ENCODE assay signal across 8 cellular contexts in genomic region chr1:1426961-1427934, GRCh38. TPM values are rescaled to one million over a fixed set of nuclear protein-coding genes. Genes with fewer than 3 reads are reported as not detected.
DNase-seq lines count a peak whose midpoint lies in the region; ATAC-seq lines count a peak whose summit lies in the region.

No MANE protein-coding gene starts in this region.

- H3K27me3 ChIP-seq in BLaER1 (no peaks in the 10 kb centered on the region), ectodermal cell (ENCODE audit: control insufficient read depth, insufficient read depth, low read length, poor library complexity, severe bottlenecking) (no peaks in the 10 kb centered on the region), neuron (ENCODE audit: insufficient read depth, low read length) (no peaks in the 10 kb centered on the region)

- peak overlapping the region; percentile 61 for H3K4me3 ChIP-seq in BLaER1
- peak overlapping the region; percentile 42 for H3K4me3 ChIP-seq in ectodermal cell (ENCODE audit: insufficient read depth, low read depth, low read length)
- H3K4me3 ChIP-seq in neuron (ENCODE audit: low read length) = peak overlapping the region; percentile 33

- H3K36me3 ChIP-seq in BLaER1 (no peaks in the 10 kb centered on the region), KOPT-K1 (ENCODE audit: insufficient read depth, low read length) (no peaks in the 10 kb centered on the region), ectodermal cell (ENCODE audit: control insufficient read depth, insufficient read depth, low read length) (no peaks in the 10 kb centered on the region), neuron (ENCODE audit: insufficient read depth, low read length) (no peaks in the 10 kb centered on the region)

- H3K9me3 ChIP-seq in BLaER1 = no peaks in the 10 kb centered on the region
- H3K9me3 ChIP-seq in KOPT-K1 (ENCODE audit: insufficient read depth, low read length, poor library complexity, severe bottlenecking) = no peaks in the 10 kb centered on the region
- H3K9me3 ChIP-seq in ectodermal cell (ENCODE audit: control insufficient read depth, low read length) = no peaks in the 10 kb centered on the region
- no peaks in the 10 kb centered on the region for H3K9me3 ChIP-seq in neuron (ENCODE audit: low read length)

- 5% methylated on average over 86 of the region's 89 CpGs for WGBS in ectodermal cell, 2 experiments

- H2AFZ ChIP-seq in neuron (ENCODE audit: low read depth, low read length) = no peak overlapping the region

- DNase-seq in amniotic stem cell (lab: John Stamatoyannopoulos, UW) (no peak), inferior parietal cortex (ENCODE audit: extremely low spot score) (no peak)

- H3K27ac ChIP-seq in BLaER1 = peak overlapping the region; percentile 91
- H3K27ac ChIP-seq in KOPT-K1 (ENCODE audit: low read depth, low read length, poor library complexity, severe bottlenecking) = peak overlapping the region; percentile 83
- H3K27ac ChIP-seq in ectodermal cell (ENCODE audit: insufficient read depth, low read depth, low read length, poor library complexity, severe bottlenecking) = no peak overlapping the region

- H3K9ac ChIP-seq in BLaER1 = peak overlapping the region; percentile 77; the same call in 1 of the 2 replicates

- H4K20me1 ChIP-seq in BLaER1 = no peaks in the 10 kb centered on the region

- ATAC-seq in HG03571 (IDR thresholded peaks at IDR 0.05; ENCODE audit: unreplicated experiment) (no peak), HG03196 (IDR thresholded peaks at IDR 0.05; ENCODE audit: unreplicated experiment) (no peak)

- peak overlapping the region; percentile 97 for H3K4me2 ChIP-seq in BLaER1

- peaks cover 74% of the 10 kb centered on the region for H3K4me1 ChIP-seq in BLaER1
- H3K4me1 ChIP-seq in ectodermal cell (ENCODE audit: control insufficient read depth, insufficient read depth, low read length) = peaks cover 39% of the 10 kb centered on the region
- peaks cover 33% of the 10 kb centered on the region for H3K4me1 ChIP-seq in neuron (ENCODE audit: insufficient read depth, low read length)

RNA-seq across cellular contexts. Expression of gene ANKRD65, which starts 6.2 kb away (rescaled TPM):
- 2.1 TPM for polyA plus RNA-seq in ectodermal cell (2013, experiment 1 of 4)
- polyA plus RNA-seq in ectodermal cell (2013, experiment 2 of 4) = 3.1 TPM
- 2.3 TPM for polyA plus RNA-seq in ectodermal cell (2013, experiment 3 of 4)
- 3.6 TPM for polyA plus RNA-seq in ectodermal cell (2013, experiment 4 of 4)

RNA-seq across cellular contexts. Expression of gene VWA1, which starts 8.2 kb away (rescaled TPM):
- polyA plus RNA-seq in ectodermal cell (2013, experiment 1 of 4) = 10.6 TPM
- polyA plus RNA-seq in ectodermal cell (2013, experiment 2 of 4) = 13.6 TPM
- 12.2 TPM for polyA plus RNA-seq in ectodermal cell (2013, experiment 3 of 4)
- 10.6 TPM for polyA plus RNA-seq in ectodermal cell (2013, experiment 4 of 4)

RNA-seq across cellular contexts. Expression of gene MRPL20, which starts 20.2 kb away (rescaled TPM):
- polyA plus RNA-seq in ectodermal cell (2013, experiment 1 of 4) = 109 TPM
- 121 TPM for polyA plus RNA-seq in ectodermal cell (2013, experiment 2 of 4)
- 104 TPM for polyA plus RNA-seq in ectodermal cell (2013, experiment 3 of 4)
- 109 TPM for polyA plus RNA-seq in ectodermal cell (2013, experiment 4 of 4)

RNA-seq across cellular contexts. Expression of gene ATAD3C, which starts 22.2 kb away (rescaled TPM):
- 0.96 TPM for polyA plus RNA-seq in ectodermal cell (2013, experiment 1 of 4)
- polyA plus RNA-seq in ectodermal cell (2013, experiment 2 of 4) = 1.0 TPM
- 0.21 TPM for polyA plus RNA-seq in ectodermal cell (2013, experiment 3 of 4)
- polyA plus RNA-seq in ectodermal cell (2013, experiment 4 of 4) = 1.1 TPM

RNA-seq across cellular contexts. Expression of gene CCNL2, which starts 28.1 kb away (rescaled TPM):
- 244 TPM for polyA plus RNA-seq in ectodermal cell (2013, experiment 1 of 4)
- 258 TPM for polyA plus RNA-seq in ectodermal cell (2013, experiment 2 of 4)
- 212 TPM for polyA plus RNA-seq in ectodermal cell (2013, experiment 3 of 4)
- 246 TPM for polyA plus RNA-seq in ectodermal cell (2013, experiment 4 of 4)
